In the genomic region with DNA sequence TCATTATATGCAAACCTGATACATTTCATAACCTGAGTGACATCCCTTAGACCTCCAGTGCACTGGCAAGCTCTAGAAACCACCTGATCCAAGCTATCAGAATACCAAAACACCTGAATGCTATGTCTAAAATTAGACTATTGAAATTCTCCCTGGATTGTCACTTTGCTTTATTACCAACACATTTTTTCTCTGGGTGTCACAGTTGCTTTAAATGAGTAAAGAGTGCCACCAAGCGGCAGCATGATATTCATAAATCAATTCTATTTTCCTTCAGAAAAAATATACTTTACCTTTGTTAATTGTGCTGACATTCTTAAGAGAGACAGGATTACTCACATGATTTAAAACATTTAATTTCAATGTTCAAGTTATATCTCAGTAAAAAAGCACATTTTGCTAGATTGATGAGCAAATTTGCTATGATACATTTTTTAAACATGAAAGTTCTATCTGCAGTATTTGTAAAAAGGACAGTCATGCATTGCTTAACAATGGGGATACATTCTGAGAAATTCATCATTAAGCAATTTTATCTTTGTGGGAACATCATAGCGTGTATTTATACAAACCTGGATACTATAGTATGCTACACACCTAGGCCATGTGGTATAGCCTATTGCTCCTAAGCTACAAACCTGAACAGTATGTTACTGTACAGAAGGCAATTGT, we compare ENCODE assay signal across 8 cellular contexts.
DNase-seq lines count a peak whose midpoint lies in the region; ATAC-seq and TF ChIP-seq lines count a peak whose summit lies in the region.

No MANE protein-coding gene starts in this region.

- TF ChIP-seq CTCF in fibroblast of mammary gland (conservative IDR thresholded peaks at IDR 0.05; ENCODE audit: control insufficient read depth, insufficient read depth, low read depth, low read length) (peak; percentile 53), progenitor cell of endocrine pancreas (IDR thresholded peaks at IDR 0.05; ENCODE audit: unreplicated experiment) (peak; percentile 94)

- no peak overlapping the region for H3K4me3 Mint-ChIP-seq in progenitor cell of endocrine pancreas (ENCODE audit: low read depth)
- H3K4me3 Mint-ChIP-seq in stimulated activated memory B cell treated with anti-CD40 and anti-IgM and Interleukin-4, amounts not matched to agents 10 μg/mL and 1 μg/mL and 100 μg/mL, for 72 hours, result no peak overlapping the region

- no peaks in the 10 kb centered on the region for H3K4me1 Mint-ChIP-seq in progenitor cell of endocrine pancreas (ENCODE audit: low read depth)
- no peaks in the 10 kb centered on the region for H3K4me1 Mint-ChIP-seq in stimulated activated memory B cell treated with anti-CD40 and anti-IgM and Interleukin-4, amounts not matched to agents 10 μg/mL and 1 μg/mL and 100 μg/mL, for 72 hours

- peaks cover 3% of the 10 kb centered on the region for H3K9me3 Mint-ChIP-seq in progenitor cell of endocrine pancreas (ENCODE audit: low read depth)
- H3K9me3 Mint-ChIP-seq in stimulated activated memory B cell treated with anti-CD40 and anti-IgM and Interleukin-4, amounts not matched to agents 10 μg/mL and 1 μg/mL and 100 μg/mL, for 72 hours, result no peaks in the 10 kb centered on the region

- DNase-seq in DMS114 treated with DMSO at 0.1 percent for 48 hours (lab: John Stamatoyannopoulos, UW; ENCODE audit: unreplicated experiment) (peak; percentile 2), H4 (ENCODE audit: low spot score) (peak; percentile 36), NCI-H2196 (lab: John Stamatoyannopoulos, UW; ENCODE audit: unreplicated experiment) (peak; percentile 55), fibroblast of mammary gland (ENCODE audit: low read depth) (peak; percentile 49), progenitor cell of endocrine pancreas (ENCODE audit: low spot score, unreplicated experiment) (peak; percentile 16)
- DNase-seq in activated CD4-positive, alpha-beta T cell treated with anti-CD3 and anti-CD28 coated beads, Interleukin-2, amount 50 U/mL, for 48 hours, result peak; percentile 21 to 46

- H3K27me3 Mint-ChIP-seq in progenitor cell of endocrine pancreas, result no peaks in the 10 kb centered on the region
- no peaks in the 10 kb centered on the region for H3K27me3 Mint-ChIP-seq in stimulated activated memory B cell treated with anti-CD40 and anti-IgM and Interleukin-4, amounts not matched to agents 10 μg/mL and 1 μg/mL and 100 μg/mL, for 72 hours

- no peaks in the 10 kb centered on the region for H3K36me3 Mint-ChIP-seq in progenitor cell of endocrine pancreas (ENCODE audit: insufficient read depth)
- no peaks in the 10 kb centered on the region for H3K36me3 Mint-ChIP-seq in stimulated activated memory B cell treated with anti-CD40 and anti-IgM and Interleukin-4, amounts not matched to agents 10 μg/mL and 1 μg/mL and 100 μg/mL, for 72 hours

- no peak overlapping the region for H3K4me3 ChIP-seq in fibroblast of mammary gland (ENCODE audit: control insufficient read depth, low read depth, low read length)

- ATAC-seq in HG02973 (IDR thresholded peaks at IDR 0.05; ENCODE audit: unreplicated experiment), result no peak
- no peak for ATAC-seq in stimulated activated memory B cell treated with anti-CD40 and anti-IgM and Interleukin-4, amounts not matched to agents 10 μg/mL and 1 μg/mL and 100 μg/mL, for 72 hours

- no peak overlapping the region for H3K27ac Mint-ChIP-seq in progenitor cell of endocrine pancreas
- no peak overlapping the region for H3K27ac Mint-ChIP-seq in stimulated activated memory B cell treated with anti-CD40 and anti-IgM and Interleukin-4, amounts not matched to agents 10 μg/mL and 1 μg/mL and 100 μg/mL, for 72 hours

Comparison
In these comparisons a context has a peak if more than half of its experiments do, and no peak if none do; other contexts are left out.
1. DNase-seq: peak in every context shown above with its lines; median percentile 55 in NCI-H2196; 49 in fibroblast of mammary gland; 36 in H4; 34 in activated CD4-positive, alpha-beta T cell treated with anti-CD3 and anti-CD28 coated beads, Interleukin-2, amount 50 U/mL, for 48 hours; 16 in progenitor cell of endocrine pancreas; 2 in DMS114 treated with DMSO at 0.1 percent for 48 hours.